Comparison of ENCODE assay signal across 8 cellular contexts in genomic region chr15:59532770-59533379, GRCh38.
DNase-seq lines count a peak whose midpoint lies in the region; ATAC-seq and TF ChIP-seq lines count a peak whose summit lies in the region.

No MANE protein-coding gene starts in this region.

- no peak overlapping the region for H3K4me3 Mint-ChIP-seq in CD4-positive, CD25-positive, alpha-beta regulatory T cell
- no peak overlapping the region for H3K4me3 Mint-ChIP-seq in stimulated activated memory B cell treated with anti-CD40 and anti-IgM and Interleukin-4, amounts not matched to agents 10 μg/mL and 1 μg/mL and 100 μg/mL, for 72 hours

- H3K4me1 Mint-ChIP-seq in CD4-positive, CD25-positive, alpha-beta regulatory T cell, result peaks cover 4 to 8% (median 4%) of the 10 kb centered on the region in 4 donors
- peaks cover 52% of the 10 kb centered on the region for H3K4me1 Mint-ChIP-seq in stimulated activated memory B cell treated with anti-CD40 and anti-IgM and Interleukin-4, amounts not matched to agents 10 μg/mL and 1 μg/mL and 100 μg/mL, for 72 hours

- H3K79me2 ChIP-seq in hepatocyte, result no peaks in the 10 kb centered on the region

- no peaks in the 10 kb centered on the region for H3K36me3 Mint-ChIP-seq in CD4-positive, CD25-positive, alpha-beta regulatory T cell
- no peaks in the 10 kb centered on the region for H3K36me3 Mint-ChIP-seq in stimulated activated memory B cell treated with anti-CD40 and anti-IgM and Interleukin-4, amounts not matched to agents 10 μg/mL and 1 μg/mL and 100 μg/mL, for 72 hours

- H3K4me1 ChIP-seq in CD4-positive, CD25-positive, alpha-beta regulatory T cell (ENCODE audit: control insufficient read depth, insufficient read depth, low read length, poor library complexity, severe bottlenecking), result peaks cover 4% of the 10 kb centered on the region
- H3K4me1 ChIP-seq in hepatocyte (ENCODE audit: insufficient read depth) (no peaks in the 10 kb centered on the region), suprapubic skin (peaks cover 16% of the 10 kb centered on the region)

- no peak overlapping the region for H3K4me3 ChIP-seq in CD4-positive, CD25-positive, alpha-beta regulatory T cell (ENCODE audit: low read depth, low read length)
- H3K4me3 ChIP-seq in hepatocyte (no peak overlapping the region), suprapubic skin (no peak overlapping the region)

- H3K27me3 ChIP-seq in CD4-positive, CD25-positive, alpha-beta regulatory T cell (ENCODE audit: control insufficient read depth, insufficient read depth, low read length), result no peaks in the 10 kb centered on the region
- no peaks in the 10 kb centered on the region for H3K27me3 ChIP-seq in hepatocyte
- no peaks in the 10 kb centered on the region for H3K27me3 ChIP-seq in suprapubic skin

- no peak for TF ChIP-seq EP300 in suprapubic skin (IDR thresholded peaks at IDR 0.05)

- peaks cover 0 to 1% (median 0%) of the 10 kb centered on the region in 7 donors for H3K9me3 Mint-ChIP-seq in CD4-positive, CD25-positive, alpha-beta regulatory T cell
- no peaks in the 10 kb centered on the region for H3K9me3 Mint-ChIP-seq in stimulated activated memory B cell treated with anti-CD40 and anti-IgM and Interleukin-4, amounts not matched to agents 10 μg/mL and 1 μg/mL and 100 μg/mL, for 72 hours

- TF ChIP-seq POLR2A in suprapubic skin (IDR thresholded peaks at IDR 0.05), result no peak

- 17% methylated on average over 8 of the region's 8 CpGs for WGBS in hepatocyte (ENCODE audit: low lambda C conversion rate, missing lambda C conversion rate)
- 16% methylated on average over 8 of the region's 8 CpGs for WGBS in suprapubic skin

- ATAC-seq in CD4-positive, CD25-positive, alpha-beta regulatory T cell (ENCODE audit: low read depth in 2 of 2), result peak in 1 of 2 donors; percentile 28
- ATAC-seq in stimulated activated memory B cell treated with anti-CD40 and anti-IgM and Interleukin-4, amounts not matched to agents 10 μg/mL and 1 μg/mL and 100 μg/mL, for 72 hours, result peak; percentile 73
- no peak for ATAC-seq in HG03432 (IDR thresholded peaks at IDR 0.05; ENCODE audit: unreplicated experiment)

- TF ChIP-seq CTCF in GM20000 (IDR thresholded peaks at IDR 0.05; ENCODE audit: extremely low read depth, missing control alignments) (peak; percentile 57), hepatocyte (IDR thresholded peaks at IDR 0.05; ENCODE audit: poor library complexity) (peak; percentile 85), suprapubic skin (IDR thresholded peaks at IDR 0.05) (peak in 1 of 2 donors; percentile 56)

- H2AFZ ChIP-seq in hepatocyte, result no peak overlapping the region

- no peaks in the 10 kb centered on the region for H3K36me3 ChIP-seq in CD4-positive, CD25-positive, alpha-beta regulatory T cell (ENCODE audit: control insufficient read depth, insufficient read depth, low read length)
- no peaks in the 10 kb centered on the region for H3K36me3 ChIP-seq in hepatocyte (replicated peaks; ENCODE audit: insufficient read depth, low read depth)
- H3K36me3 ChIP-seq in suprapubic skin, result no peaks in the 10 kb centered on the region

- H3K27ac Mint-ChIP-seq in CD4-positive, CD25-positive, alpha-beta regulatory T cell, result no peak overlapping the region
- peak overlapping the region; percentile 71 for H3K27ac Mint-ChIP-seq in stimulated activated memory B cell treated with anti-CD40 and anti-IgM and Interleukin-4, amounts not matched to agents 10 μg/mL and 1 μg/mL and 100 μg/mL, for 72 hours

- no peak overlapping the region for H3K27ac ChIP-seq in CD4-positive, CD25-positive, alpha-beta regulatory T cell (ENCODE audit: insufficient read depth, low read length, poor library complexity, severe bottlenecking)
- H3K27ac ChIP-seq in hepatocyte (no peak overlapping the region), suprapubic skin (no peak overlapping the region)

- no peaks in the 10 kb centered on the region for H4K20me1 ChIP-seq in hepatocyte (ENCODE audit: insufficient read depth, poor library complexity, severe bottlenecking)

- H3K27me3 Mint-ChIP-seq in CD4-positive, CD25-positive, alpha-beta regulatory T cell, result peaks cover 16% of the 10 kb centered on the region
- no peaks in the 10 kb centered on the region for H3K27me3 Mint-ChIP-seq in stimulated activated memory B cell treated with anti-CD40 and anti-IgM and Interleukin-4, amounts not matched to agents 10 μg/mL and 1 μg/mL and 100 μg/mL, for 72 hours

- DNase-seq in CD4-positive, CD25-positive, alpha-beta regulatory T cell, result peak in 2 of 3 donors; percentile 23 to 66
- DNase-seq in GM20000 (ENCODE audit: low spot score) (peak; percentile 33), NCI-H345 (lab: John Stamatoyannopoulos, UW) (peak; percentile 44), hepatocyte (ENCODE audit: low spot score) (peak; percentile 59), suprapubic skin (ENCODE audit: low spot score in 2 of 2) (no peak)
- DNase-seq in activated naive CD4-positive, alpha-beta T cell treated with anti-CD3 and anti-CD28 coated beads, Interleukin-2, amount 50 U/mL, for 16 hours, result peak; percentile 24

- H3K9me2 ChIP-seq in hepatocyte (replicated peaks; ENCODE audit: insufficient read depth), result no peaks in the 10 kb centered on the region

- H3K4me2 ChIP-seq in hepatocyte, result no peak overlapping the region

- H3K9me3 ChIP-seq in CD4-positive, CD25-positive, alpha-beta regulatory T cell (ENCODE audit: control insufficient read depth in 2 of 2, low read length in 2 of 2), result no peaks in the 10 kb centered on the region
- H3K9me3 ChIP-seq in hepatocyte (ENCODE audit: low read depth), result no peaks in the 10 kb centered on the region
- H3K9me3 ChIP-seq in suprapubic skin, result no peaks in the 10 kb centered on the region

Comparison
In these comparisons a context has a peak if more than half of its experiments do, and no peak if none do; other contexts are left out.
1. DNase-seq: peak in CD4-positive, CD25-positive, alpha-beta regulatory T cell (2 of 3), GM20000 (single experiment), NCI-H345 (single experiment), activated naive CD4-positive, alpha-beta T cell treated with anti-CD3 and anti-CD28 coated beads, Interleukin-2, amount 50 U/mL, for 16 hours (single experiment) and hepatocyte (single experiment); none in suprapubic skin (0 of 2).